ENCODE assay signal across 10 cellular contexts in the genomic region with DNA sequence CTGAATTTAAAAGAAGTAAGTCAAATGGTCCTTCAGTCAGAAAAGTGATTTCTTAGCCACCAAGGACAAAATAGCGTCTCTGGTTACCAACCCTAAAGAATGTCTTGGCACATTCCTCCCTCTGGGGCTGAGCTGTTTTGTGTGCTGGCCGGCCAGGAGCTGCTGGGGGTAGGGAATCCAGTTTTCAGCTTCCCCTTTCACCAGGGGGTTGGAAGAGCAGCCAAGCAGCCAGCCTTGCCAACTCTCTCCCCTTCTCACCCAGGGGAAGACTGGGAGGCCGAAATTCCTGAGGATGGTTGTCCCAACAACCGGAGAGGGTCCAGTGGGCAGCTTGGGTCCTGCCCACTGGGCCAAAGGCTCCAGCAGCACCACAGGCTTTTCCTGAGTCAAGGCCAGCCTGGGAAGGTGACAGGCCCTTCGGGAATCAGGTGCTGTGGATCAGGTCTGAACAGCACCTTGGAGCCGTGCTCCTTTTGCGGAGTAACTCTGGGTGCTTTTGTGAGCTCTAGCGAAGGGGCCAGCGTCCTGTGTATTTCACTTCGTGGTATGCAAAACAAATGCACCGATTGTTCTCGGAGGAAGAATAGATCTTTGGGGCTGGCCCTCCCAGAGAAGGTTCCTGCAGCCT. TPM values are rescaled to one million over a fixed set of nuclear protein-coding genes. Genes with fewer than 3 reads are reported as not detected.
DNase-seq lines count a peak whose midpoint lies in the region; ATAC-seq and TF ChIP-seq lines count a peak whose summit lies in the region.
"Had no signal": no experiment of that assay in that cellular context is flagged by ENCODE, and none has a peak within 500 bp of the region (broad histone marks: within the 10 kb centered on the region; RNA-seq: fewer than 3 reads in every experiment).

No MANE protein-coding gene starts in this region.

- H3K4me1 Mint-ChIP-seq in endothelial cell (ENCODE audit: unreplicated experiment): peaks cover 5% of the 10 kb centered on the region
- peaks cover 8% of the 10 kb centered on the region for H3K4me1 Mint-ChIP-seq in glutamatergic neuron (ENCODE audit: low read depth, unreplicated experiment)

- H3K36me3 Mint-ChIP-seq in endothelial cell (ENCODE audit: low read depth, unreplicated experiment) (no peaks in the 10 kb centered on the region), glutamatergic neuron (ENCODE audit: unreplicated experiment) (no peaks in the 10 kb centered on the region)

- TF ChIP-seq CTCF in AG10803 (conservative IDR thresholded peaks at IDR 0.05; ENCODE audit: low read length): peak; percentile 77
- TF ChIP-seq CTCF in endothelial cell (IDR thresholded peaks at IDR 0.05; ENCODE audit: unreplicated experiment): peak; percentile 60
- no peak for TF ChIP-seq CTCF in glutamatergic neuron (IDR thresholded peaks at IDR 0.05; ENCODE audit: partially characterized antibody, unreplicated experiment)
- TF ChIP-seq CTCF in GM10266 (IDR thresholded peaks at IDR 0.05; ENCODE audit: control insufficient read depth, insufficient read depth, low read depth, missing control alignments): no peak

- H3K27me3 Mint-ChIP-seq in endothelial cell (ENCODE audit: unreplicated experiment): peaks cover 23% of the 10 kb centered on the region
- peaks cover 5% of the 10 kb centered on the region for H3K27me3 Mint-ChIP-seq in glutamatergic neuron (ENCODE audit: unreplicated experiment)

- DNase-seq in AG10803 (ENCODE audit: low read depth) (peak; percentile 78), MV-4-11 (lab: John Stamatoyannopoulos, UW) (peak; percentile 9), endothelial cell (ENCODE audit: low spot score) (peak; percentile 62), NCI-H1436 (lab: John Stamatoyannopoulos, UW) (no peak), glutamatergic neuron (no peak), GM10266 (ENCODE audit: extremely low spot score) (no peak)
- DNase-seq: activated B cell treated with CpG ODN at 0.5 μM for 24 hours, GF-D8 had no signal

- H3K4me1 ChIP-seq in mesodermal cell (ENCODE audit: control insufficient read depth, insufficient read depth, low read length, poor library complexity, severe bottlenecking): peaks cover 25% of the 10 kb centered on the region

- no peaks in the 10 kb centered on the region for H3K36me3 ChIP-seq in mesodermal cell (ENCODE audit: control insufficient read depth, insufficient read depth, low read length)

- ATAC-seq in HG02970 (IDR thresholded peaks at IDR 0.05; ENCODE audit: low FRiP score, unreplicated experiment): no peak

- H3K4me3 Mint-ChIP-seq in endothelial cell (ENCODE audit: unreplicated experiment) (no peak overlapping the region), glutamatergic neuron (ENCODE audit: unreplicated experiment) (no peak overlapping the region)
- H3K4me3 Mint-ChIP-seq: activated B cell treated with CpG ODN at 0.5 μM for 24 hours had no signal

- H3K9me3 Mint-ChIP-seq in endothelial cell (ENCODE audit: unreplicated experiment) (no peaks in the 10 kb centered on the region), glutamatergic neuron (ENCODE audit: unreplicated experiment) (peaks cover 2% of the 10 kb centered on the region)
- H3K9me3 Mint-ChIP-seq: activated B cell treated with CpG ODN at 0.5 μM for 24 hours had no signal

- WGBS in mesodermal cell (ENCODE audit: insufficient coverage in 2 of 2), 2 experiments: 25 to 27% methylated on average over 10 to 11 of the region's 12 CpGs

- H3K27ac Mint-ChIP-seq in endothelial cell (ENCODE audit: unreplicated experiment): peak overlapping the region; percentile 61
- no peak overlapping the region for H3K27ac Mint-ChIP-seq in glutamatergic neuron (ENCODE audit: unreplicated experiment)
- H3K27ac Mint-ChIP-seq: activated B cell treated with CpG ODN at 0.5 μM for 24 hours had no signal

- no peak overlapping the region for H3K4me3 ChIP-seq in AG10803 (ENCODE audit: low read length)
- H3K4me3 ChIP-seq in mesodermal cell (ENCODE audit: extremely low read depth, insufficient read depth, low read length, poor library complexity, severe bottlenecking): no peak overlapping the region

- H3K9me3 ChIP-seq in mesodermal cell (ENCODE audit: control insufficient read depth, low read length): no peaks in the 10 kb centered on the region

- H3K27ac ChIP-seq in mesodermal cell (ENCODE audit: low read depth, low read length, severe bottlenecking): peak overlapping the region; percentile 74

RNA-seq across cellular contexts. Expression of a gene that starts 4.2 kb away (rescaled TPM):
- total RNA-seq in endothelial cell (ENCODE audit: unreplicated experiment) (1.1 TPM), glutamatergic neuron (ENCODE audit: unreplicated experiment) (1.5 TPM)
- polyA plus RNA-seq in mesodermal cell (2013, experiment 1 of 2): 11.4 TPM
- polyA plus RNA-seq in mesodermal cell (2013, experiment 2 of 2): 8.2 TPM

Comparison
In these comparisons a context has a peak if more than half of its experiments do, and no peak if none do; other contexts are left out.
1. DNase-seq: peak in AG10803 (single experiment), MV-4-11 (single experiment) and endothelial cell (single experiment); none in NCI-H1436 (single experiment), glutamatergic neuron (single experiment) and GM10266 (single experiment).
2. CTCF ChIP-seq: peak in AG10803 (single experiment) and endothelial cell (single experiment); none in glutamatergic neuron (single experiment) and GM10266 (single experiment).